Comparison of ENCODE assay signal across 9 cellular contexts in genomic region chr10:58641095-58641531, GRCh38.
DNase-seq lines count a peak whose midpoint lies in the region; ATAC-seq, FAIRE-seq and TF ChIP-seq lines count a peak whose summit lies in the region.
"Had no signal": no experiment of that assay in that cellular context is flagged by ENCODE, and none has a peak within 500 bp of the region (broad histone marks: within the 10 kb centered on the region; RNA-seq: fewer than 3 reads in every experiment).

No MANE protein-coding gene starts in this region.

- no peak overlapping the region for H3K27ac Mint-ChIP-seq in activated CD8-positive, alpha-beta T cell treated with anti-CD3 and anti-CD28 coated beads for 36 hours
- no peak overlapping the region for H3K27ac Mint-ChIP-seq in glutamatergic neuron (ENCODE audit: unreplicated experiment)

- POLR2A ChIA-PET in HEK293T (lab: Yijun Ruan, JAX) (interaction anchor here (0.5 kb wide), 1 partner anchor 543 kb away, joined by 3 read pairs; no protein-coding TSS in a partner anchor), GM10248 (lab: Yijun Ruan, JAX) (no interaction called here)
- POLR2A ChIA-PET in activated CD8-positive, alpha-beta T cell treated with anti-CD3 and anti-CD28 coated beads for 36 hours (lab: Charles Lee), result no interaction called here

- H3K27me3 Mint-ChIP-seq in activated CD8-positive, alpha-beta T cell treated with anti-CD3 and anti-CD28 coated beads for 36 hours, result peaks cover 8% of the 10 kb centered on the region
- no peaks in the 10 kb centered on the region for H3K27me3 Mint-ChIP-seq in glutamatergic neuron (ENCODE audit: unreplicated experiment)

- DNase-seq in ACHN (peak; percentile 90), HEK293T (ENCODE audit: extremely low spot score) (peak; percentile 14), SW480 (ENCODE audit: low spot score) (peak; percentile 93), GM10248 (ENCODE audit: extremely low spot score) (no peak), glutamatergic neuron (no peak)
- no peak for DNase-seq in activated CD8-positive, alpha-beta T cell treated with anti-CD3 and anti-CD28 coated beads for 36 hours
- DNase-seq: central memory CD4-positive, alpha-beta T cell had no signal

- no peaks in the 10 kb centered on the region for H3K4me1 Mint-ChIP-seq in activated CD8-positive, alpha-beta T cell treated with anti-CD3 and anti-CD28 coated beads for 36 hours (ENCODE audit: low read depth)
- H3K4me1 Mint-ChIP-seq in glutamatergic neuron (ENCODE audit: low read depth, unreplicated experiment), result no peaks in the 10 kb centered on the region

- H3K4me3 Mint-ChIP-seq in activated CD8-positive, alpha-beta T cell treated with anti-CD3 and anti-CD28 coated beads for 36 hours, result no peak overlapping the region
- no peak overlapping the region for H3K4me3 Mint-ChIP-seq in glutamatergic neuron (ENCODE audit: unreplicated experiment)

- no peaks in the 10 kb centered on the region for H3K36me3 Mint-ChIP-seq in activated CD8-positive, alpha-beta T cell treated with anti-CD3 and anti-CD28 coated beads for 36 hours (ENCODE audit: low read depth)
- H3K36me3 Mint-ChIP-seq in glutamatergic neuron (ENCODE audit: unreplicated experiment), result no peaks in the 10 kb centered on the region

- FAIRE-seq in islet of Langerhans (lab: Jason Lieb, UNC), result peak; percentile 96

- intact Hi-C loops in activated CD8-positive, alpha-beta T cell treated with anti-CD3 and anti-CD28 coated beads for 36 hours (cut with micrococcal nuclease), result no loop called here

- ATAC-seq in activated CD8-positive, alpha-beta T cell treated with anti-CD3 and anti-CD28 coated beads for 36 hours, result no peak
- ATAC-seq in HG02852 (IDR thresholded peaks at IDR 0.05; ENCODE audit: unreplicated experiment), result no peak

- no peaks in the 10 kb centered on the region for H3K9me3 Mint-ChIP-seq in activated CD8-positive, alpha-beta T cell treated with anti-CD3 and anti-CD28 coated beads for 36 hours
- H3K9me3 Mint-ChIP-seq in glutamatergic neuron (ENCODE audit: unreplicated experiment), result no peaks in the 10 kb centered on the region

- in situ Hi-C loops in ACHN (cut with HindIII; ENCODE audit: low pct_ligation_motif_present, low pct_unique_long_range_greater_than_20kb, low sequenced_read_pairs), result no loop called here

- no peak for TF ChIP-seq CTCF in activated CD8-positive, alpha-beta T cell treated with anti-CD3 and anti-CD28 coated beads for 36 hours (IDR thresholded peaks at IDR 0.05)
- TF ChIP-seq CTCF in GM10248 (IDR thresholded peaks at IDR 0.05; ENCODE audit: control extremely low read depth, extremely low read depth, low read depth, missing control alignments), result no peak
- TF ChIP-seq CTCF in glutamatergic neuron (IDR thresholded peaks at IDR 0.05; ENCODE audit: partially characterized antibody, unreplicated experiment), result no peak

- CTCF ChIA-PET in HEK293T (lab: Yijun Ruan, JAX) (interaction anchor here (0.6 to 2.0 kb wide), 3 partner anchors 14 to 867 kb away, joined by 3 to 9 read pairs (median 9); no protein-coding TSS in a partner anchor), GM10248 (lab: Yijun Ruan, JAX) (interaction anchor here (0.7 to 1.6 kb wide), 3 partner anchors 9 to 55 kb away, joined by 3 to 5 read pairs (median 3); no protein-coding TSS in a partner anchor)
- CTCF ChIA-PET in activated CD8-positive, alpha-beta T cell treated with anti-CD3 and anti-CD28 coated beads for 36 hours (lab: Charles Lee), result interaction anchor here (0.8 to 1.2 kb wide), 2 partner anchors 9 to 110 kb away, joined by 3 to 4 read pairs; no protein-coding TSS in a partner anchor

TF ChIP-seq in HEK293T, 16 proteins besides CTCF, POLR2A, EP300 and RAD21:
- TF ChIP-seq SP1 (IDR thresholded peaks at IDR 0.05) (no peak), ELF4 (IDR thresholded peaks at IDR 0.05) (no peak), TARDBP (IDR thresholded peaks at IDR 0.05) (no peak), FOXM1 (IDR thresholded peaks at IDR 0.05; ENCODE audit: borderline replicate concordance) (no peak), FOXK2 (IDR thresholded peaks at IDR 0.05) (no peak), PKNOX1 (IDR thresholded peaks at IDR 0.05) (no peak), ARNT (IDR thresholded peaks at IDR 0.05) (no peak), CTBP1 (IDR thresholded peaks at IDR 0.05; ENCODE audit: borderline replicate concordance) (no peak), HDGF (IDR thresholded peaks at IDR 0.05; ENCODE audit: borderline replicate concordance) (no peak), LEF1 (IDR thresholded peaks at IDR 0.05; ENCODE audit: borderline replicate concordance) (no peak), NFRKB (IDR thresholded peaks at IDR 0.05) (no peak), BHLHE40 (IDR thresholded peaks at IDR 0.05; ENCODE audit: borderline replicate concordance) (no peak), L3MBTL2 (conservative IDR thresholded peaks at IDR 0.05) (peak; percentile 30; the same call in 1 of the 2 replicates), ZNF384 (IDR thresholded peaks at IDR 0.05) (peak; percentile 88), SUZ12 (IDR thresholded peaks at IDR 0.05) (no peak)

Comparison
In these comparisons a context has a peak if more than half of its experiments do, and no peak if none do; other contexts are left out.
1. DNase-seq: peak in ACHN (single experiment), HEK293T (single experiment) and SW480 (single experiment); none in activated CD8-positive, alpha-beta T cell treated with anti-CD3 and anti-CD28 coated beads for 36 hours (single experiment), GM10248 (single experiment) and glutamatergic neuron (single experiment).